In the genomic region with DNA sequence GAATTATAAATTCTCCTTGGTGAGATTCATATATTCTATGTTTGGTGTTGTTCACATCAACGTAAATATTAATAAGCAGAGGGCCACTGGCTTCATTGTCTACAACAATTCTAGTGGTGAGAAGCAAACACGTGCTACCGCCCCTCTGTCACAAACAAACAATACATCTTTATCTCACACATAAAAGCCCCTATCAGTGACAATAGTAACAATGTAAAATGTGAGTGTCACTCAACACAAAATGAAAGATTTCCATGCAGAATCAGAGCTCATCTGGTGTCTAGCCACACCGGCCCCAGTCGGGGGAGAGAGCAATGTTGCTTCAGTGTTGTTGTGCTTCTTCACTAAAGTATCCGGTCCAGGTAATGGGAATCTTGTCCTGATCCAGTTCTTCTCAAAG, we compare ENCODE assay signal across 16 cellular contexts.
DNase-seq lines count a peak whose midpoint lies in the region; FAIRE-seq and TF ChIP-seq lines count a peak whose summit lies in the region.
"Had no signal": no experiment of that assay in that cellular context is flagged by ENCODE, and none has a peak within 500 bp of the region (broad histone marks: within the 10 kb centered on the region; RNA-seq: fewer than 3 reads in every experiment).

No MANE protein-coding gene starts in this region.

- FAIRE-seq in urothelium cell line (lab: Jason Lieb, UNC) = no peak
- FAIRE-seq: A549, GM12892 had no signal

- H3K4me3 Mint-ChIP-seq in glutamatergic neuron (ENCODE audit: unreplicated experiment) = no peak overlapping the region
- H3K4me3 Mint-ChIP-seq: CD14-positive monocyte; CD8-positive, alpha-beta memory T cell; H9 had no signal

- no peak overlapping the region for H3K27ac Mint-ChIP-seq in glutamatergic neuron (ENCODE audit: unreplicated experiment)
- H3K27ac Mint-ChIP-seq: CD14-positive monocyte; CD8-positive, alpha-beta memory T cell; H9 had no signal

- no peak overlapping the region for H2AFZ ChIP-seq in PC-9

- H3K27me3 Mint-ChIP-seq in glutamatergic neuron (ENCODE audit: unreplicated experiment) = no peaks in the 10 kb centered on the region
- H3K27me3 Mint-ChIP-seq: CD8-positive, alpha-beta memory T cell had no signal

- H3K9me3 Mint-ChIP-seq in glutamatergic neuron (ENCODE audit: unreplicated experiment) = peaks cover 3% of the 10 kb centered on the region

- peak overlapping the region; percentile 83 for H3K27ac ChIP-seq in caudate nucleus (ENCODE audit: low read depth, low read length)
- H3K27ac ChIP-seq in temporal lobe (ENCODE audit: low read depth, low read length) = peak overlapping the region; percentile 77
- no peak overlapping the region for H3K27ac ChIP-seq in PC-9
- H3K27ac ChIP-seq: A549 had no signal

- H3K4me2 ChIP-seq in PC-9 = no peak overlapping the region
- H3K4me2 ChIP-seq: A549 had no signal

- H4K20me1 ChIP-seq in PC-9 (ENCODE audit: insufficient read depth) = no peaks in the 10 kb centered on the region

- H3K79me2 ChIP-seq in PC-9 (ENCODE audit: low read depth) = no peaks in the 10 kb centered on the region

- POLR2A ChIA-PET in PC-9 (lab: Charles Lee; ENCODE audit: unreplicated experiment) = no interaction called here

- no peaks in the 10 kb centered on the region for H3K36me3 ChIP-seq in PC-9 (ENCODE audit: low read depth)

- no peaks in the 10 kb centered on the region for H3K27me3 ChIP-seq in PC-9 (ENCODE audit: insufficient read depth, low read depth)

- H3K9me3 ChIP-seq in PC-9 (ENCODE audit: insufficient read depth, low read depth) = no peaks in the 10 kb centered on the region
- H3K9me3 ChIP-seq: A549, Caco-2 had no signal

- no peaks in the 10 kb centered on the region for H3K4me1 Mint-ChIP-seq in glutamatergic neuron (ENCODE audit: low read depth, unreplicated experiment)
- H3K4me1 Mint-ChIP-seq: CD14-positive monocyte; CD8-positive, alpha-beta memory T cell had no signal

- H3K4me3 ChIP-seq in PC-9 = no peak overlapping the region
- H3K4me3 ChIP-seq: A549 had no signal

- no peaks in the 10 kb centered on the region for H3K9me2 ChIP-seq in PC-9 (ENCODE audit: insufficient read depth)

- no peaks in the 10 kb centered on the region for H3K36me3 Mint-ChIP-seq in glutamatergic neuron (ENCODE audit: unreplicated experiment)
- H3K36me3 Mint-ChIP-seq: CD14-positive monocyte; CD8-positive, alpha-beta memory T cell had no signal

- TF ChIP-seq CTCF in PC-9 (conservative IDR thresholded peaks at IDR 0.05) = no peak
- TF ChIP-seq CTCF in glutamatergic neuron (IDR thresholded peaks at IDR 0.05; ENCODE audit: partially characterized antibody, unreplicated experiment) = no peak

- DNase-seq in caudate nucleus (lab: John Stamatoyannopoulos, UW) (peak in 10 of 61 donors; percentile 1 to 25 (median 10)), head of caudate nucleus (peak in 27 of 42 donors; percentile 2 to 74 (median 24)), midbrain (lab: John Stamatoyannopoulos, UW) (peak; percentile 40), PC-9 (no peak), glutamatergic neuron (no peak), urothelium cell line (ENCODE audit: low spot score) (no peak)
- DNase-seq: Caco-2; CD8-positive, alpha-beta memory T cell; DND-41; GDM1; GOT3; H9 had no signal

- no peaks in the 10 kb centered on the region for H3F3A ChIP-seq in PC-9 (ENCODE audit: insufficient read depth, low read depth)

- no TSS peak for BruUV-seq in PC-9 (replicated peaks; lab: Mats Ljungman, UMichigan)

- intact Hi-C loops in head of caudate nucleus (cut with DNase I) (no loop called here), PC-9 (cut with micrococcal nuclease; ENCODE audit: unreplicated experiment) (no loop called here)

- H3K4me1 ChIP-seq in PC-9 (replicated peaks; ENCODE audit: insufficient read depth) = no peaks in the 10 kb centered on the region
- H3K4me1 ChIP-seq: A549, Caco-2 had no signal

- CTCF ChIA-PET in PC-9 (lab: Charles Lee) = no interaction called here

Comparison
In these comparisons a context has a peak if more than half of its experiments do, and no peak if none do; other contexts are left out.
1. DNase-seq: peak in head of caudate nucleus (27 of 42) and midbrain (single experiment); none in PC-9 (0 of 2), glutamatergic neuron (single experiment) and urothelium cell line (single experiment).